In the genomic region with DNA sequence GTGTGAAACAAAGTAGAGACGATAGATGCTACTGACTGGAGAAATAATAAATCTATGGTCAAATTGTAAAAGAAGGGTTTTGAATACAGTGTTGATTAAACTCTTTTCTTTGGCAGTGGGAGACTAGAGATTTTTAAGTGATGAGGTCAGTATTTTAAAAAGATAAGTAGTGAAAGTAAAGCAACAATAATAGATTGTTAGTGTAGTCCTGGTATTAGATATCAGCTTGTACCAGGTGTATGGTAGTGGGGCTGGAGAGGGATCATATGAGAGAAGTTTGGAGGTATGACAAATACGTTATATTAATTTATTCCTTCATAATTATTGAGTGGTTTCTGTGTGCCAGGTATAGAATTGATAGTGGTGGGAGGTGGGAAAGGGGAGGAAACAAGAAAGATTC, we compare ENCODE assay signal across 19 cellular contexts. TPM values are rescaled to one million over a fixed set of nuclear protein-coding genes. Genes with fewer than 3 reads are reported as not detected.
DNase-seq lines count a peak whose midpoint lies in the region; ATAC-seq and TF ChIP-seq lines count a peak whose summit lies in the region.
"Had no signal": no experiment of that assay in that cellular context is flagged by ENCODE, and none has a peak within 500 bp of the region (broad histone marks: within the 10 kb centered on the region; RNA-seq: fewer than 3 reads in every experiment).

No MANE protein-coding gene starts in this region.

- POLR2A ChIA-PET in CD4-positive, alpha-beta memory T cell (lab: Charles Lee; ENCODE audit: partially characterized antibody), result interaction anchor here (0.7 kb wide), 1 partner anchor 25 kb away, joined by 4 read pairs; a partner anchor contains a TSS
- POLR2A ChIA-PET in activated B cell treated with CpG ODN at 0.5 μM for 24 hours (lab: Charles Lee), result interaction anchor here (0.7 to 3.4 kb wide), 11 partner anchors 10 to 121 kb away, joined by 3 to 29 read pairs (median 5); a partner anchor contains a TSS

- no peaks in the 10 kb centered on the region for H3K36me3 ChIP-seq in CD4-positive, alpha-beta memory T cell (ENCODE audit: insufficient read depth, low read length)
- H3K36me3 ChIP-seq: lower lobe of right lung had no signal

- CTCF ChIA-PET in CD4-positive, alpha-beta memory T cell (lab: Charles Lee; ENCODE audit: partially characterized antibody), result interaction anchor here (0.7 to 1.4 kb wide), 4 partner anchors 10 to 25 kb away, joined by 3 to 4 read pairs (median 3); a partner anchor contains a TSS
- CTCF ChIA-PET in activated B cell treated with CpG ODN at 0.5 μM for 24 hours (lab: Charles Lee), result interaction anchor here (0.8 to 1.0 kb wide), 2 partner anchors 20 to 24 kb away, joined by 3 to 4 read pairs; no protein-coding TSS in a partner anchor

- DNase-seq in CD4-positive, alpha-beta memory T cell, result no peak
- DNase-seq in activated B cell treated with CpG ODN at 0.5 μM for 24 hours, result no peak
- no peak for DNase-seq in amygdala (lab: John Stamatoyannopoulos, UW)
- DNase-seq in EL, result no peak
- DNase-seq in NCI-H1436 (lab: John Stamatoyannopoulos, UW), result no peak
- DNase-seq in occipital lobe (lab: John Stamatoyannopoulos, UW), result no peak
- DNase-seq: activated CD4-positive, alpha-beta memory T cell treated with anti-CD3 and anti-CD28 coated beads for 36 hours; DND-41; HFFc6; lower lobe of right lung; NCI-H69; retina; T1000 had no signal

- ATAC-seq in GM18867 (IDR thresholded peaks at IDR 0.05; ENCODE audit: unreplicated experiment) (peak; percentile 30), HG02973 (IDR thresholded peaks at IDR 0.05; ENCODE audit: unreplicated experiment) (peak; percentile 44), activated B cell treated with CpG ODN at 0.5 μM for 24 hours (ENCODE audit: low read depth) (peak; percentile 35)

- peak overlapping the region in 6 of 8 donors; percentile 11 to 60 (median 34) for H3K4me3 Mint-ChIP-seq in CD4-positive, alpha-beta memory T cell
- peak overlapping the region; percentile 83 for H3K4me3 Mint-ChIP-seq in activated B cell treated with CpG ODN at 0.5 μM for 24 hours
- H3K4me3 Mint-ChIP-seq: activated CD4-positive, alpha-beta memory T cell treated with anti-CD3 and anti-CD28 coated beads for 36 hours; brain; HFFc6; nephron had no signal

- no peak overlapping the region for H3K4me3 ChIP-seq in CD4-positive, alpha-beta memory T cell (ENCODE audit: low read length in 2 of 2)
- H3K4me3 ChIP-seq: lower lobe of right lung, tibial nerve had no signal

- peaks cover 3 to 62% (median 46%) of the 10 kb centered on the region in 8 donors for H3K9me3 Mint-ChIP-seq in CD4-positive, alpha-beta memory T cell
- peaks cover 32% of the 10 kb centered on the region for H3K9me3 Mint-ChIP-seq in activated B cell treated with CpG ODN at 0.5 μM for 24 hours

- TF ChIP-seq CTCF in activated B cell treated with CpG ODN at 0.5 μM for 24 hours (IDR thresholded peaks at IDR 0.05), result no peak

- no peak overlapping the region for H3K27ac ChIP-seq in CD4-positive, alpha-beta memory T cell (ENCODE audit: low read depth, low read length)
- H3K27ac ChIP-seq: KMS-11, lower lobe of right lung had no signal

- H3K4me1 Mint-ChIP-seq in CD4-positive, alpha-beta memory T cell, result peaks cover 33 to 70% (median 51%) of the 10 kb centered on the region in 4 donors
- peaks cover 81% of the 10 kb centered on the region for H3K4me1 Mint-ChIP-seq in activated B cell treated with CpG ODN at 0.5 μM for 24 hours
- H3K4me1 Mint-ChIP-seq: brain, nephron had no signal

- H3K27ac Mint-ChIP-seq in CD4-positive, alpha-beta memory T cell, result peak overlapping the region in 4 of 7 donors; percentile 11 to 87 (median 56)
- peak overlapping the region; percentile 97 for H3K27ac Mint-ChIP-seq in activated B cell treated with CpG ODN at 0.5 μM for 24 hours
- H3K27ac Mint-ChIP-seq: activated CD4-positive, alpha-beta memory T cell treated with anti-CD3 and anti-CD28 coated beads for 36 hours; brain; HFFc6; nephron had no signal

- H3K36me3 Mint-ChIP-seq in CD4-positive, alpha-beta memory T cell, result peaks cover 51 to 67% of the 10 kb centered on the region in 2 donors
- peaks cover 59% of the 10 kb centered on the region for H3K36me3 Mint-ChIP-seq in activated B cell treated with CpG ODN at 0.5 μM for 24 hours (ENCODE audit: low read depth)

- intact Hi-C loops in CD4-positive, alpha-beta memory T cell (cut with micrococcal nuclease), result no loop called here
- intact Hi-C loops in activated B cell treated with CpG ODN at 0.5 μM for 24 hours (cut with micrococcal nuclease), result loop anchor here (1.0 to 2.0 kb wide), 6 partner anchors 10 to 83 kb away; a partner anchor contains a TSS

- peaks cover 0 to 26% of the 10 kb centered on the region in 2 donors for H3K9me3 ChIP-seq in CD4-positive, alpha-beta memory T cell (ENCODE audit: control insufficient read depth in 1 of 2, low read length in 2 of 2)

- H3K27me3 Mint-ChIP-seq in CD4-positive, alpha-beta memory T cell, result no peaks in the 10 kb centered on the region
- H3K27me3 Mint-ChIP-seq in activated B cell treated with CpG ODN at 0.5 μM for 24 hours, result no peaks in the 10 kb centered on the region
- H3K27me3 Mint-ChIP-seq: activated CD4-positive, alpha-beta memory T cell treated with anti-CD3 and anti-CD28 coated beads for 36 hours; brain had no signal

- no peaks in the 10 kb centered on the region for H3K27me3 ChIP-seq in CD4-positive, alpha-beta memory T cell (ENCODE audit: insufficient read depth, low read length)
- H3K27me3 ChIP-seq: tibial nerve had no signal

- peaks cover 22% of the 10 kb centered on the region for H3K4me1 ChIP-seq in CD4-positive, alpha-beta memory T cell (ENCODE audit: insufficient read depth, low read length)
- H3K4me1 ChIP-seq: lower lobe of right lung, tibial nerve had no signal

RNA-seq across cellular contexts. Expression of a gene that starts 25.2 kb away (rescaled TPM):
- 10 to 100 TPM; 32.8 to 34.1 TPM for total RNA-seq in CD4-positive, alpha-beta memory T cell
- polyA plus RNA-seq in CD4-positive, alpha-beta memory T cell, result 10 to 100 TPM; 19.6 to 27.1 TPM
- total RNA-seq in activated B cell treated with CpG ODN at 0.5 μM for 24 hours (31.4 and 38.9 TPM in 2 replicates), occipital lobe (46.0 TPM)

RNA-seq across cellular contexts. Expression of a gene that starts 25.6 kb away (rescaled TPM):
- total RNA-seq in CD4-positive, alpha-beta memory T cell, result 10 to 100 TPM; 18.2 to 18.3 TPM
- polyA plus RNA-seq in CD4-positive, alpha-beta memory T cell, result 10 to 100 TPM; 23.2 to 36.6 TPM
- total RNA-seq in activated B cell treated with CpG ODN at 0.5 μM for 24 hours (15.3 and 16.3 TPM in 2 replicates), occipital lobe (17.6 TPM)
